Comparison of ENCODE assay signal across 8 cellular contexts in genomic region chr11:66843776-66844495, GRCh38. TPM values are rescaled to one million over a fixed set of nuclear protein-coding genes. Genes with fewer than 3 reads are reported as not detected.
DNase-seq lines count a peak whose midpoint lies in the region; ATAC-seq, FAIRE-seq and TF ChIP-seq lines count a peak whose summit lies in the region.

No MANE protein-coding gene starts in this region.

- H3K4me1 Mint-ChIP-seq in T-helper 1 cell treated with Interleukin-12 subunit alpha and Interleukin-12 subunit beta and Interleukin-4 antibody, amounts not matched to agents 30 μg/mL and 1 μg/mL, for 36 hours (ENCODE audit: low read depth) = peaks cover 39% of the 10 kb centered on the region
- peaks cover 48% of the 10 kb centered on the region for H3K4me1 Mint-ChIP-seq in activated CD8-positive, alpha-beta T cell treated with anti-CD3 and anti-CD28 coated beads for 36 hours (ENCODE audit: low read depth)

- intact Hi-C loops in activated CD8-positive, alpha-beta T cell treated with anti-CD3 and anti-CD28 coated beads for 36 hours (cut with micrococcal nuclease) = no loop called here
- intact Hi-C loops in stomach (cut with DNase I; ENCODE audit: low total_unique reads) = no loop called here

- H3K27ac Mint-ChIP-seq in T-helper 1 cell treated with Interleukin-12 subunit alpha and Interleukin-12 subunit beta and Interleukin-4 antibody, amounts not matched to agents 30 μg/mL and 1 μg/mL, for 36 hours = peak overlapping the region; percentile 94
- peak overlapping the region; percentile 92 for H3K27ac Mint-ChIP-seq in activated CD8-positive, alpha-beta T cell treated with anti-CD3 and anti-CD28 coated beads for 36 hours

- peaks cover 8% of the 10 kb centered on the region for H3K4me1 ChIP-seq in iPS-18a (ENCODE audit: control insufficient read depth, low read depth, low read length)
- H3K4me1 ChIP-seq in stomach = peaks cover 26 to 50% (median 43%) of the 10 kb centered on the region in 4 donors

- H3K36me3 ChIP-seq in iPS-18a (ENCODE audit: control insufficient read depth, low read depth, low read length) (peaks cover 35% of the 10 kb centered on the region), stomach (peaks cover 20 to 54% (median 52%) of the 10 kb centered on the region in 4 donors)

- CTCF ChIA-PET in activated CD8-positive, alpha-beta T cell treated with anti-CD3 and anti-CD28 coated beads for 36 hours (lab: Charles Lee) = interaction anchor here (0.7 to 3.1 kb wide), 5 partner anchors 8 to 178 kb away, joined by 3 to 18 read pairs (median 3); partner anchors contain the start of gene RBM4B

- no peaks in the 10 kb centered on the region for H3K27me3 Mint-ChIP-seq in T-helper 1 cell treated with Interleukin-12 subunit alpha and Interleukin-12 subunit beta and Interleukin-4 antibody, amounts not matched to agents 30 μg/mL and 1 μg/mL, for 36 hours (ENCODE audit: low read depth)
- H3K27me3 Mint-ChIP-seq in activated CD8-positive, alpha-beta T cell treated with anti-CD3 and anti-CD28 coated beads for 36 hours = no peaks in the 10 kb centered on the region

- POLR2A ChIA-PET in activated CD8-positive, alpha-beta T cell treated with anti-CD3 and anti-CD28 coated beads for 36 hours (lab: Charles Lee) = interaction anchor here (0.6 to 5.4 kb wide), 15 partner anchors 8 to 248 kb away, joined by 3 to 66 read pairs (median 3); partner anchors contain the start of genes RBM14 and RBM4B

- no peak for TF ChIP-seq EP300 in stomach (IDR thresholded peaks at IDR 0.05)

- H3K4me3 Mint-ChIP-seq in T-helper 1 cell treated with Interleukin-12 subunit alpha and Interleukin-12 subunit beta and Interleukin-4 antibody, amounts not matched to agents 30 μg/mL and 1 μg/mL, for 36 hours = peak overlapping the region; percentile 93
- H3K4me3 Mint-ChIP-seq in activated CD8-positive, alpha-beta T cell treated with anti-CD3 and anti-CD28 coated beads for 36 hours = peak overlapping the region; percentile 93

- WGBS in stomach, 5 donors = 12 to 21% (median 16%) methylated on average over 12 to 16 of the region's 16 CpGs

- TF ChIP-seq POLR2A in stomach (IDR thresholded peaks at IDR 0.05) = no peak

- DNase-seq in T-helper 1 cell = no peak
- DNase-seq in activated CD8-positive, alpha-beta T cell treated with anti-CD3 and anti-CD28 coated beads for 36 hours = no peak
- no peak for DNase-seq in stomach
- no peak for DNase-seq in GM19239 (ENCODE audit: insufficient read length, low spot score)
- no peak for DNase-seq in midbrain (lab: John Stamatoyannopoulos, UW)
- DNase-seq in SW480 (ENCODE audit: low spot score) = no peak

- FAIRE-seq in GM19239 (lab: Jason Lieb, UNC) = no peak

- H3K36me3 Mint-ChIP-seq in T-helper 1 cell treated with Interleukin-12 subunit alpha and Interleukin-12 subunit beta and Interleukin-4 antibody, amounts not matched to agents 30 μg/mL and 1 μg/mL, for 36 hours (ENCODE audit: low read depth) = peaks cover 19% of the 10 kb centered on the region
- peaks cover 31% of the 10 kb centered on the region for H3K36me3 Mint-ChIP-seq in activated CD8-positive, alpha-beta T cell treated with anti-CD3 and anti-CD28 coated beads for 36 hours (ENCODE audit: low read depth)

- H3K9me3 ChIP-seq in iPS-18a (ENCODE audit: control insufficient read depth, low read depth, low read length) = no peaks in the 10 kb centered on the region
- no peaks in the 10 kb centered on the region for H3K9me3 ChIP-seq in stomach

- no peak for TF ChIP-seq CTCF in activated CD8-positive, alpha-beta T cell treated with anti-CD3 and anti-CD28 coated beads for 36 hours (IDR thresholded peaks at IDR 0.05)
- TF ChIP-seq CTCF in stomach (IDR thresholded peaks at IDR 0.05) = no peak

- H3K9me3 Mint-ChIP-seq in T-helper 1 cell treated with Interleukin-12 subunit alpha and Interleukin-12 subunit beta and Interleukin-4 antibody, amounts not matched to agents 30 μg/mL and 1 μg/mL, for 36 hours = no peaks in the 10 kb centered on the region
- no peaks in the 10 kb centered on the region for H3K9me3 Mint-ChIP-seq in activated CD8-positive, alpha-beta T cell treated with anti-CD3 and anti-CD28 coated beads for 36 hours

- no peaks in the 10 kb centered on the region for H3K27me3 ChIP-seq in iPS-18a (ENCODE audit: control insufficient read depth, insufficient read depth, low read length)
- no peaks in the 10 kb centered on the region for H3K27me3 ChIP-seq in stomach

- ATAC-seq in activated CD8-positive, alpha-beta T cell treated with anti-CD3 and anti-CD28 coated beads for 36 hours = no peak

- H3K27ac ChIP-seq in iPS-18a (ENCODE audit: low read length) (no peak overlapping the region), stomach (peak overlapping the region; percentile 97 to 99 (median 98))

- H3K9ac ChIP-seq in iPS-18a (ENCODE audit: low read length) = peak overlapping the region; percentile 83

- H3K4me3 ChIP-seq in iPS-18a (ENCODE audit: low read length) (peak overlapping the region; percentile 88), stomach (peak overlapping the region; percentile 69 to 99 (median 96))

RNA-seq across cellular contexts. Expression of gene RCE1, which starts 0.7 kb away (rescaled TPM):
- 10 to 100 TPM; 22.1 to 26.8 TPM for total RNA-seq in activated CD8-positive, alpha-beta T cell treated with anti-CD3 and anti-CD28 coated beads for 36 hours
- total RNA-seq in stomach = 100 to 1,000 TPM in 1 of 5 donors, 10 to 100 TPM in 2, 1 to 10 TPM in 1, under 1 TPM in 1; 0.58 to 124 (median 19.4) TPM
- 10 to 100 TPM in 2 of 3 donors, 1 to 10 TPM in 1; 9.7 to 22.5 (median 10.1) TPM for polyA plus RNA-seq in stomach

RNA-seq across cellular contexts. Expression of gene LRFN4, which starts 12.9 kb away (rescaled TPM):
- total RNA-seq in activated CD8-positive, alpha-beta T cell treated with anti-CD3 and anti-CD28 coated beads for 36 hours = 10 to 100 TPM; 36.0 to 39.2 TPM
- 10 to 100 TPM in 4 of 5 donors, 1 to 10 TPM in 1; 7.3 to 37.9 (median 19.2) TPM for total RNA-seq in stomach
- 10 to 100 TPM in 1 of 3 donors, 1 to 10 TPM in 2; 2.1 to 12.7 (median 7.9) TPM for polyA plus RNA-seq in stomach
